Comparison of ENCODE assay signal across 7 cellular contexts in the genomic region with DNA sequence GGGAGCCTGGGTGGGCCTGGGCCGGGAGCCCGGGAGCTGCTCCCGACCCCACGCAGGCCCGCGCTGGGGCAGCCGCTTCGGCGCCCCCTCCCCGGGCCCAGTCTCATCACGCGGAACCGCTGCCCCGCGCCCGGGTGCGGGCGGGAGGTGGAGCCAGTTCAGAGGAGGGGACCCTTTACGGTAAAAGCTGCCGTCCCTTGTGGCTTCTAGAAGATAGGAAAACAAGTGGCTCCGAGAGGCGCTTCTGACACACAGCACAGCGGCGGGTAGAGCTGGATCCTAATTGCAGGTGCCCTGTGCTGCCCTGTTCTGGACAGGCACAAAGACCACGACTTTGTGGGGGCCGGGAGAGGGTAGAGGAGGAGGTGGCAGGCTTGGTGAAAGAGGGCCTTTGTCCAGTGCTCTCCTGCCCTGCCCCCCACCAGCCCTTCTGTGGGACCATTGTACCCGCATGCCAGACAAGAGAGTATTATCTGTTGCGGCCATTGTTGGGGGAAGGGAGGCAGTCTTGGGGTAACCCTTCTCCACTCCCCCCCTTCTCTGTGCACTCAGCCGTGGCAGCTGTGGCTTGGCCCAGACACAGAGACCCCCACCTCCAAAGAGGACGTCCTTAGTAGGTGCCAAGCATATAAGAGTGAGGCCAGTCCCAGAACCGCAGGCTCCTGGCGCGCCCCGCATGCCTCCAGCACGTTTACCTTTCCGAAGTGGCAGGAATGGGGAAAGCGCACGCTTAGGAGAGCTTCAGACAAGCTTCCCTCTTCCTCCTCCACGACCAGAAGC. TPM values are rescaled to one million over a fixed set of nuclear protein-coding genes. Genes with fewer than 3 reads are reported as not detected.
DNase-seq lines count a peak whose midpoint lies in the region; ATAC-seq lines count a peak whose summit lies in the region.

No MANE protein-coding gene starts in this region.

- peak; percentile 40 for DNase-seq in activated CD4-positive, alpha-beta T cell treated with anti-CD3 and anti-CD28 coated beads for 1 hour
- peak; percentile 10 for DNase-seq in effector CD4-positive, alpha-beta T cell

- H3K9ac ChIP-seq in subcutaneous abdominal adipose tissue (ENCODE audit: low read length in 5 of 5) = peak overlapping the region; percentile 56 to 97 (median 94)

- H3K27me3 ChIP-seq in mononuclear cell (ENCODE audit: insufficient read depth, low read length) (no peaks in the 10 kb centered on the region), subcutaneous abdominal adipose tissue (ENCODE audit: control insufficient read depth in 5 of 5, insufficient read depth in 4 of 5, low read length in 5 of 5) (no peaks in the 10 kb centered on the region)

- peak overlapping the region; percentile 71 for H3K27ac ChIP-seq in subcutaneous abdominal adipose tissue (ENCODE audit: low read depth, low read length)

- H3K4me1 ChIP-seq in mononuclear cell (ENCODE audit: insufficient read depth, low read length) = peaks cover 34% of the 10 kb centered on the region
- H3K4me1 ChIP-seq in subcutaneous abdominal adipose tissue (ENCODE audit: control insufficient read depth in 5 of 5, insufficient read depth in 5 of 5, low read length in 5 of 5) = peaks cover 14 to 56% (median 48%) of the 10 kb centered on the region in 5 donors

- ATAC-seq in GM18511 (IDR thresholded peaks at IDR 0.05; ENCODE audit: unreplicated experiment) (peak; percentile 16), HG03354 (IDR thresholded peaks at IDR 0.05; ENCODE audit: poor library complexity, severe bottlenecking, unreplicated experiment) (peak; percentile 15), HG02610 (IDR thresholded peaks at IDR 0.05; ENCODE audit: unreplicated experiment) (no peak)

- H3K36me3 ChIP-seq in subcutaneous abdominal adipose tissue (ENCODE audit: control insufficient read depth in 5 of 5, insufficient read depth in 5 of 5, low read length in 5 of 5) = peaks cover 0 to 31% (median 24%) of the 10 kb centered on the region in 5 donors

- peak overlapping the region; percentile 80 for H3K4me3 ChIP-seq in mononuclear cell (ENCODE audit: low read length)
- H3K4me3 ChIP-seq in subcutaneous abdominal adipose tissue (ENCODE audit: low read depth in 1 of 5, low read length in 5 of 5) = peak overlapping the region; percentile 83 to 90 (median 89)

- H3K9me3 ChIP-seq in mononuclear cell (ENCODE audit: low read depth, low read length) (no peaks in the 10 kb centered on the region), subcutaneous abdominal adipose tissue (ENCODE audit: control insufficient read depth in 5 of 5, low read length in 5 of 5) (no peaks in the 10 kb centered on the region)

RNA-seq across cellular contexts. Expression of a gene that starts 0.7 kb away (rescaled TPM):
- total RNA-seq in mononuclear cell = 16.7 TPM

RNA-seq across cellular contexts. Expression of a gene that starts 36.9 kb away (rescaled TPM):
- total RNA-seq in mononuclear cell = not detected

RNA-seq across cellular contexts. Expression of a gene that starts 48.6 kb away (rescaled TPM):
- 23.8 TPM for total RNA-seq in mononuclear cell

RNA-seq across cellular contexts. Expression of a gene that starts 49.9 kb away (rescaled TPM):
- total RNA-seq in mononuclear cell = 110 TPM

RNA-seq across cellular contexts. Expression of a gene that starts 52.6 kb away (rescaled TPM):
- total RNA-seq in mononuclear cell = 21.5 TPM
